In the genomic region with DNA sequence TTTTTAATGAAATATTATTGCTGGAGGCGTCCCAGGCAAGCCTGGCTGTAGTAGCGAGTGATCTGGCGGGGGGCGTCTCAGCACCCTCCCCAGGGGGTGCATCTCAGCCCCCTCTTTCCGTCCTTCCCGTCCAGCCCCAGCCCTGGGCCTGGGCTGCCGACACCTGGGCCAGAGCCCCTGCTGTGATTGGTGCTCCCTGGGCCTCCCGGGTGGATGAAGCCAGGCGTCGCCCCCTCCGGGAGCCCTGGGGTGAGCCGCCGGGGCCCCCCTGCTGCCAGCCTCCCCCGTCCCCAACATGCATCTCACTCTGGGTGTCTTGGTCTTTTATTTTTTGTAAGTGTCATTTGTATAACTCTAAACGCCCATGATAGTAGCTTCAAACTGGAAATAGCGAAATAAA, we compare ENCODE assay signal across 28 cellular contexts.
"Had no signal": no experiment of that assay in that cellular context is flagged by ENCODE, and none has a peak within 500 bp of the region (broad histone marks: within the 10 kb centered on the region; RNA-seq: fewer than 3 reads in every experiment).

No MANE protein-coding gene starts in this region.

- H3K4me2 ChIP-seq: smooth muscle cell had no signal

- H3K4me3 ChIP-seq: ascending aorta, esophagus muscularis mucosa, heart left ventricle, psoas muscle, smooth muscle cell, stomach, tibial artery, upper lobe of right lung had no signal

- H3K36me3 ChIP-seq: upper lobe of right lung had no signal

- DNase-seq: activated CD4-positive, alpha-beta T cell treated with anti-CD3 and anti-CD28 coated beads for 4 hours; activated CD4-positive, alpha-beta T cell treated with anti-CD3 and anti-CD28 coated beads, Interleukin-2, amount 50 U/mL, for 48 hours; activated CD8-positive, alpha-beta memory T cell treated with anti-CD3 and anti-CD28 coated beads for 24 hours; activated effector memory CD4-positive, alpha-beta T cell treated with Interleukin-2 at 50 U/mL for 16 hours; activated naive CD4-positive, alpha-beta T cell treated with Interleukin-2 at 50 U/mL for 16 hours; central memory CD4-positive, alpha-beta T cell; foreskin keratinocyte; heart left ventricle; hypothalamus; immature natural killer cell; kidney; left colon; naive thymus-derived CD4-positive, alpha-beta T cell; nucleus accumbens; psoas muscle; stimulated activated CD4-positive, alpha-beta T cell treated with anti-CD3 and anti-CD28 coated beads, Interleukin-1b, Interleukin-23, amount 100 ng/mL, for 48 hours; stimulated activated CD4-positive, alpha-beta T cell treated with anti-CD3 and anti-CD28 coated beads, Interleukin-4, amount 100 ng/mL, for 4 hours; stimulated activated CD8-positive, alpha-beta memory T cell treated with anti-CD3 and anti-CD28 coated beads, Interleukin-4, amount 100 ng/mL, for 48 hours; stimulated activated naive B cell treated with anti-CD40 and anti-IgM and Interleukin-4, amounts not matched to agents 10 μg/mL and 1 μg/mL and 100 μg/mL, for 72 hours; stomach; tibial artery; upper lobe of right lung had no signal

- H3K9ac ChIP-seq: parathyroid adenoma had no signal

- H3K27ac ChIP-seq: ascending aorta, esophagus muscularis mucosa, foreskin keratinocyte, heart left ventricle, parathyroid adenoma, psoas muscle, stomach, tibial artery, upper lobe of right lung, VCaP had no signal

- H3K9me3 ChIP-seq: ascending aorta, esophagus muscularis mucosa, heart left ventricle, psoas muscle, stomach, tibial artery, upper lobe of right lung had no signal

- H3K27me3 ChIP-seq: ascending aorta, esophagus muscularis mucosa, foreskin keratinocyte, heart left ventricle, tibial artery, upper lobe of right lung had no signal

- ATAC-seq: foreskin keratinocyte; left colon; naive thymus-derived CD4-positive, alpha-beta T cell; stimulated activated naive B cell treated with anti-CD40 and anti-IgM and Interleukin-4, amounts not matched to agents 10 μg/mL and 1 μg/mL and 100 μg/mL, for 72 hours; upper lobe of right lung had no signal

- H3K4me1 ChIP-seq: ascending aorta, parathyroid adenoma, tibial artery, upper lobe of right lung had no signal

- H3K79me2 ChIP-seq: parathyroid adenoma had no signal

- FAIRE-seq: kidney, TTC549 had no signal

- H2AFZ ChIP-seq: parathyroid adenoma had no signal
